Comparison of ENCODE assay signal across 18 cellular contexts in the genomic region with DNA sequence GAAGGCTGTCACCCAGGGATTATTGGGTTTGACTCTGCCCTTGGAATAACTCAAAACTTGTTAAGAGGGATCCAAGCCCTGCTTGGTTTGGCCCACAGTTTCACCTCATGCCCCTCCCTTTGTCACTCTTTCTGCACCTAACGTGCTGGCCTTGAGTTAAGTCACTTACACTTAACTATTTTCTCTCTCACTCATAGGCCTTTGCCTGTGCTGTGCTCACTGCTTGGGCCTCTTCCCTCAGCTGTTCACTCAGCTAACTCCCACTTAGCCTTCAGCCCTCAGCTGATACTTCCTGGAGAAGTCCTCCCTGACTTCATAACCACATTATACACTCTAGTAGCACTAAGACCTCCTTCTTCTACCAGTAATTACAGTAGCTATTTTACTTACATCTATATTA.
DNase-seq lines count a peak whose midpoint lies in the region; ATAC-seq, FAIRE-seq and TF ChIP-seq lines count a peak whose summit lies in the region.
"Had no signal": no experiment of that assay in that cellular context is flagged by ENCODE, and none has a peak within 500 bp of the region (broad histone marks: within the 10 kb centered on the region; RNA-seq: fewer than 3 reads in every experiment).

No MANE protein-coding gene starts in this region.

- FAIRE-seq in GM18507 (lab: Jason Lieb, UNC) (peak; percentile 21), astrocyte (lab: Jason Lieb, UNC) (no peak)
- FAIRE-seq: keratinocyte had no signal

- no peak for TF ChIP-seq POLR2A in gastrocnemius medialis (IDR thresholded peaks at IDR 0.05)

- peaks cover 36% of the 10 kb centered on the region for H3K4me1 ChIP-seq in astrocyte (ENCODE audit: insufficient read depth, low read length)
- peaks cover 39 to 64% of the 10 kb centered on the region in 2 donors for H3K4me1 ChIP-seq in gastrocnemius medialis

- H3K4me3 Mint-ChIP-seq in astrocyte (ENCODE audit: unreplicated experiment): no peak overlapping the region
- H3K4me3 Mint-ChIP-seq: activated naive CD8-positive, alpha-beta T cell treated with anti-CD3 and anti-CD28 coated beads, Interleukin-2, amount 50 U/mL, for 24 hours; effector memory CD8-positive, alpha-beta T cell; IgD-negative memory B cell; neural crest cell had no signal

- H3K4me3 ChIP-seq in astrocyte (ENCODE audit: insufficient read depth, low read depth, low read length) (no peak overlapping the region), gastrocnemius medialis (no peak overlapping the region)
- H3K4me3 ChIP-seq: heart left ventricle had no signal

- DNase-seq in GM18507 (ENCODE audit: extremely low spot score, insufficient read length, low read depth) (no peak), M059J (ENCODE audit: low read depth) (peak; percentile 15), astrocyte (ENCODE audit: low read depth) (no peak), gastrocnemius medialis (no peak), D341Med (ENCODE audit: low spot score) (no peak), NCI-H1436 treated with DMSO at 0.1 percent for 48 hours (lab: John Stamatoyannopoulos, UW) (no peak), substantia nigra (lab: John Stamatoyannopoulos, UW) (no peak)
- DNase-seq in activated CD8-positive, alpha-beta memory T cell treated with anti-CD3 and anti-CD28 coated beads, Interleukin-2, amount 50 U/mL, for 48 hours: no peak
- DNase-seq: activated CD4-positive, alpha-beta T cell treated with anti-CD3 and anti-CD28 coated beads, Interleukin-2, amount 50 U/mL, for 48 hours; activated naive CD8-positive, alpha-beta T cell treated with anti-CD3 and anti-CD28 coated beads, Interleukin-2, amount 50 U/mL, for 24 hours; COR-L47; effector memory CD8-positive, alpha-beta T cell; heart left ventricle; NCI-H146; stimulated activated naive CD8-positive, alpha-beta T cell treated with anti-CD3 and anti-CD28 coated beads, Interleukin-15, Interleukin-2, amounts not matched to agents 100 U/mL and 50 U/mL, for 24 hours had no signal

- H3K4me1 Mint-ChIP-seq in astrocyte (ENCODE audit: low read depth, unreplicated experiment): peaks cover 47% of the 10 kb centered on the region
- H3K4me1 Mint-ChIP-seq: activated naive CD8-positive, alpha-beta T cell treated with anti-CD3 and anti-CD28 coated beads, Interleukin-2, amount 50 U/mL, for 24 hours had no signal

- no peak for ATAC-seq in gastrocnemius medialis
- ATAC-seq: activated naive CD8-positive, alpha-beta T cell treated with anti-CD3 and anti-CD28 coated beads, Interleukin-2, amount 50 U/mL, for 24 hours; effector memory CD8-positive, alpha-beta T cell; heart left ventricle; stimulated activated naive CD8-positive, alpha-beta T cell treated with anti-CD3 and anti-CD28 coated beads, Interleukin-15, Interleukin-2, amounts not matched to agents 100 U/mL and 50 U/mL, for 24 hours had no signal

- H4K20me1 ChIP-seq in astrocyte (ENCODE audit: insufficient read depth, low read length): no peaks in the 10 kb centered on the region

- peak overlapping the region; percentile 78 for H3K27ac Mint-ChIP-seq in astrocyte (ENCODE audit: unreplicated experiment)
- H3K27ac Mint-ChIP-seq: activated naive CD8-positive, alpha-beta T cell treated with anti-CD3 and anti-CD28 coated beads, Interleukin-2, amount 50 U/mL, for 24 hours; effector memory CD8-positive, alpha-beta T cell had no signal

- no peak overlapping the region for H2AFZ ChIP-seq in astrocyte (ENCODE audit: low read depth, low read length)

- no peak overlapping the region for H3K9ac ChIP-seq in astrocyte (ENCODE audit: low read length)

- no peaks in the 10 kb centered on the region for H3K9me3 Mint-ChIP-seq in astrocyte (ENCODE audit: unreplicated experiment)
- H3K9me3 Mint-ChIP-seq: activated naive CD8-positive, alpha-beta T cell treated with anti-CD3 and anti-CD28 coated beads, Interleukin-2, amount 50 U/mL, for 24 hours; effector memory CD8-positive, alpha-beta T cell; IgD-negative memory B cell; neural crest cell had no signal

- no peaks in the 10 kb centered on the region for H3K36me3 Mint-ChIP-seq in astrocyte (ENCODE audit: low read depth, unreplicated experiment)

- no peaks in the 10 kb centered on the region for H3K79me2 ChIP-seq in astrocyte (ENCODE audit: insufficient read depth, low read length)

- H3K27ac ChIP-seq in astrocyte (ENCODE audit: low read depth, low read length) (peak overlapping the region; percentile 85), gastrocnemius medialis (peak overlapping the region; percentile 20 to 75 (median 50)), substantia nigra (ENCODE audit: low read depth, low read length, poor library complexity, severe bottlenecking) (no peak overlapping the region)

- TF ChIP-seq CTCF in astrocyte (IDR thresholded peaks at IDR 0.05; ENCODE audit: insufficient read depth, low read depth, low read length): no peak
- no peak for TF ChIP-seq CTCF in gastrocnemius medialis (IDR thresholded peaks at IDR 0.05 in 4 of 5, conservative IDR thresholded peaks at IDR 0.05 in 1 of 5)

- in situ Hi-C loops in gastrocnemius medialis (cut with MboI; ENCODE audit: low sequenced_read_pairs in 4 of 4): no loop called here

- intact Hi-C loops in gastrocnemius medialis (cut with DNase I; ENCODE audit: low total_unique reads): loop anchor here (5.0 kb wide), 1 partner anchor 1974 kb away; no protein-coding TSS in a partner anchor

- H3K27me3 Mint-ChIP-seq in astrocyte (ENCODE audit: low read depth, unreplicated experiment): no peaks in the 10 kb centered on the region
- H3K27me3 Mint-ChIP-seq: activated naive CD8-positive, alpha-beta T cell treated with anti-CD3 and anti-CD28 coated beads, Interleukin-2, amount 50 U/mL, for 24 hours; effector memory CD8-positive, alpha-beta T cell; IgD-negative memory B cell had no signal

- H3K9me3 ChIP-seq in astrocyte (ENCODE audit: insufficient read depth, low read depth, low read length): no peaks in the 10 kb centered on the region
- H3K9me3 ChIP-seq in gastrocnemius medialis: no peaks in the 10 kb centered on the region
- H3K9me3 ChIP-seq: heart left ventricle had no signal

- no peaks in the 10 kb centered on the region for H3K36me3 ChIP-seq in astrocyte (ENCODE audit: insufficient read depth, low read length)
- no peaks in the 10 kb centered on the region for H3K36me3 ChIP-seq in gastrocnemius medialis
- H3K36me3 ChIP-seq: heart left ventricle had no signal

- H3K27me3 ChIP-seq in astrocyte (ENCODE audit: insufficient read depth, low read length) (no peaks in the 10 kb centered on the region), gastrocnemius medialis (no peaks in the 10 kb centered on the region)
- H3K27me3 ChIP-seq: heart left ventricle had no signal

- H3K4me2 ChIP-seq in astrocyte (ENCODE audit: low read length): no peak overlapping the region
